In the genomic region with DNA sequence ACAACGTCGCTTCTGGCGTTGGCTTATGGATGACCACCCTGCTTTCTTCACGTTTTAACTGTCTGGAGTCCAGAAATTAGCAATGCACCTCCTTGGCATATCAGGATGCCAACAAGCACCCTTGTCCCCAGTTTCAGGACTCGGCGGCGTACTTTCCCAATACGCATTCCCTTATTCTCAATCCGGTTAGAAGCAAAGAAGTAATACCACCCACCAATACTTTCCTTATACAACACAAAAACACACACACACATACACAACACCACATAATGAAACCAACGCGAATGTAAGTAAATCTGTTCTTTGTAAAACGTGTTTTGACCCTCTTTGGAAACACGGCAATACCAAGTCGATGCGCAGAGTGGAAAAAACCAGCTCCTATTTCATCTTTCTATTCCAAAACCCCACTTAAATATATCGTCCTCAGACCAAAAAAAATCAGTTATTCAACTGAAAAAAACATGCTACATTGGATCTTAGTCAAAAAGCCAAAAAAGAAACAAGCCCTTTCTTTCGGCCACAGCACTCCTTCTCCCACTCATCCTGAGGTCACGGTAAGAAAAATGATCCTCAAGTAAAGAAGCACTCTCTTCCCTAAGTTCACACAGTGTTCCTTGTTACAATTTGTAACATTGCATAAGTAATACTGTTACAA, we compare ENCODE assay signal across 8 cellular contexts. TPM values are rescaled to one million over a fixed set of nuclear protein-coding genes. Genes with fewer than 3 reads are reported as not detected.
DNase-seq lines count a peak whose midpoint lies in the region; TF ChIP-seq lines count a peak whose summit lies in the region.

No MANE protein-coding gene starts in this region.

- no peaks in the 10 kb centered on the region for H3K27me3 ChIP-seq in MG63

- TSS peak; percentile 99 for BruUV-seq in MCF 10A (replicated peaks; lab: Mats Ljungman, UMichigan)

- POLR2A ChIA-PET in MCF 10A (lab: Yijun Ruan, JAX) = interaction anchor here (0.6 to 6.5 kb wide), 48 partner anchors 9 to 369 kb away, joined by 3 to 350 read pairs (median 5); a partner anchor contains a TSS

- H3K9me3 Mint-ChIP-seq in MCF 10A (ENCODE audit: unreplicated experiment) = no peaks in the 10 kb centered on the region

- DNase-seq in GM04503 (ENCODE audit: low read depth) (peak; percentile 62), H4 (ENCODE audit: low spot score) (peak; percentile 89), MG63 (peak; percentile 71), SIG-M5 (lab: John Stamatoyannopoulos, UW) (peak; percentile 84), MCF 10A (ENCODE audit: unreplicated experiment) (peak; percentile 90), inferior parietal cortex (ENCODE audit: extremely low spot score) (peak; percentile 93), putamen (ENCODE audit: low spot score) (no peak)
- peak; percentile 18 for DNase-seq in stimulated activated CD4-positive, alpha-beta T cell treated with anti-CD3 and anti-CD28 coated beads, Interleukin-4, amount 100 ng/mL, for 4 hours

- H3K4me3 ChIP-seq in MG63 = peak overlapping the region; percentile 21

- no peaks in the 10 kb centered on the region for H3K9me3 ChIP-seq in MG63

- CTCF ChIA-PET in MCF 10A (lab: Yijun Ruan, JAX) = interaction anchor here (0.5 to 4.8 kb wide), 8 partner anchors 20 to 116 kb away, joined by 3 to 30 read pairs (median 3); a partner anchor contains a TSS

- no peaks in the 10 kb centered on the region for H3K36me3 ChIP-seq in MG63

- H3K4me3 Mint-ChIP-seq in MCF 10A (ENCODE audit: unreplicated experiment) = peak overlapping the region; percentile 73

- H3K36me3 Mint-ChIP-seq in MCF 10A (ENCODE audit: insufficient read depth, unreplicated experiment) = peaks cover 10% of the 10 kb centered on the region

- peak overlapping the region; percentile 100 for H3K27ac Mint-ChIP-seq in MCF 10A (ENCODE audit: low read depth, unreplicated experiment)

- peaks cover 16% of the 10 kb centered on the region for H3K4me1 Mint-ChIP-seq in MCF 10A (ENCODE audit: insufficient read depth, unreplicated experiment)

- TF ChIP-seq CTCF in MCF 10A (IDR thresholded peaks at IDR 0.05; ENCODE audit: unreplicated experiment) = no peak

- intact Hi-C loops in MCF 10A (cut with micrococcal nuclease) = loop anchor here (1.0 kb wide), 1 partner anchor 21 kb away; no protein-coding TSS in a partner anchor

- no peaks in the 10 kb centered on the region for H3K27me3 Mint-ChIP-seq in MCF 10A (ENCODE audit: insufficient read depth, unreplicated experiment)

RNA-seq across cellular contexts. Expression of a gene that starts 31.1 kb away (rescaled TPM):
- 6.1 and 8.4 TPM in 2 replicates for total RNA-seq in H4 (2014; rRNA removed; shearing (Covaris generic))
- 28.8 and 47.4 TPM in 2 replicates for total RNA-seq in MG63 (2014; rRNA removed; shearing (Covaris generic); ENCODE audit: low replicate concordance)
- total RNA-seq in MCF 10A (2022) = 33.5 and 38.8 TPM in 2 replicates
